13 cellular contexts compared by ENCODE assay signal in the genomic region with DNA sequence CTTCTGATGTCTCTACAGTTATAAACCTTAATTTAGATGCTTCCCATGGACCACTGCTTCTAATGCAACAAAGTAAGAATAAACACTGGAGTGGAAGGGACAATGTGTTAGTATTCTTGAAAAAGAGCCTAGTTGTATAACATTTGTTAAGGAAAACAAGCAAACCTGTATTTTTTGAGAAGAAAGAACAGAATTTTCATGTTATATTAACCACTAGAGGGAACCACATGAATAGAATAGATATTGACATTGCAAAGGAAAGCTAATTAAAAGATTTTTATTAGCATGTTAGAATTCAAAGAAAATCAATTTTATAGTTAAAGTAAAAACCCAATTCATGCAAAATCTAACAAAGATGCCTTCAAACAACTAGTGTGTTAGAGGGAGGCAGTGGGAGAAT.
DNase-seq lines count a peak whose midpoint lies in the region; ATAC-seq and TF ChIP-seq lines count a peak whose summit lies in the region.
"Had no signal": no experiment of that assay in that cellular context is flagged by ENCODE, and none has a peak within 500 bp of the region (broad histone marks: within the 10 kb centered on the region; RNA-seq: fewer than 3 reads in every experiment).

No MANE protein-coding gene starts in this region.

- TF ChIP-seq CTCF in cardiac fibroblast (IDR thresholded peaks at IDR 0.05; ENCODE audit: low read depth, low read length) (no peak), osteoblast (IDR thresholded peaks at IDR 0.05; ENCODE audit: extremely low read depth, low read depth, low read length) (peak; percentile 30)

- no peaks in the 10 kb centered on the region for H3K9me3 ChIP-seq in osteoblast (ENCODE audit: low read depth, low read length)

- no peak overlapping the region for H3K4me3 ChIP-seq in cardiac fibroblast (replicated peaks in 1 of 2; ENCODE audit: low read depth in 2 of 2, low read length in 2 of 2)
- no peak overlapping the region for H3K4me3 ChIP-seq in osteoblast (ENCODE audit: insufficient read depth, low read length)

- DNase-seq in DMS53 (lab: John Stamatoyannopoulos, UW), result peak; percentile 10
- DNase-seq in DMS53 treated with DMSO at 0.1 percent for 48 hours (lab: John Stamatoyannopoulos, UW; ENCODE audit: unreplicated experiment), result no peak
- peak; percentile 2 for DNase-seq in M059J (ENCODE audit: low read depth)
- peak; percentile 2 to 8 for DNase-seq in cardiac fibroblast (ENCODE audit: low read depth in 2 of 2)
- no peak for DNase-seq in osteoblast (ENCODE audit: insufficient read length, low spot score, missing footprints)
- no peak for DNase-seq in activated naive CD4-positive, alpha-beta T cell treated with anti-CD3 and anti-CD28 coated beads, Interleukin-2, amount 50 U/mL, for 16 hours
- DNase-seq: activated CD4-positive, alpha-beta T cell treated with anti-CD3 and anti-CD28 coated beads, Interleukin-2, amount 50 U/mL, for 4 hours; activated naive CD4-positive, alpha-beta T cell treated with anti-CD3 and anti-CD28 coated beads for 36 hours; NCI-H345; SHP77 treated with DMSO at 0.1 percent for 48 hours; stimulated activated CD4-positive, alpha-beta T cell treated with anti-CD3 and anti-CD28 coated beads, Interleukin-2, amount 100 ng/mL, for 24 hours had no signal

- no peak overlapping the region for H3K27ac ChIP-seq in osteoblast (ENCODE audit: low read depth, low read length)

- ATAC-seq in GM19023 (IDR thresholded peaks at IDR 0.05; ENCODE audit: unreplicated experiment), result no peak
- ATAC-seq in GM21528 (IDR thresholded peaks at IDR 0.05; ENCODE audit: low FRiP score, unreplicated experiment), result no peak

- H4K20me1 ChIP-seq in osteoblast (ENCODE audit: insufficient read depth, low read length), result no peaks in the 10 kb centered on the region

- no peaks in the 10 kb centered on the region for H3K36me3 ChIP-seq in osteoblast (ENCODE audit: insufficient read depth, low read length)

- H3K79me2 ChIP-seq in osteoblast (ENCODE audit: insufficient read depth, low read length), result no peaks in the 10 kb centered on the region

- no peak overlapping the region for H3K4me2 ChIP-seq in osteoblast (ENCODE audit: insufficient read depth, low read length)

- no peaks in the 10 kb centered on the region for H3K4me1 ChIP-seq in osteoblast (ENCODE audit: insufficient read depth, low read length)

- H3K27me3 ChIP-seq in osteoblast (ENCODE audit: insufficient read depth, low read length), result no peaks in the 10 kb centered on the region

- H2AFZ ChIP-seq in osteoblast (ENCODE audit: low read length), result no peak overlapping the region

Comparison
In these comparisons a context has a peak if more than half of its experiments do, and no peak if none do; other contexts are left out.
1. DNase-seq: peak in DMS53 (single experiment), M059J (single experiment) and cardiac fibroblast (2 of 2); none in DMS53 treated with DMSO at 0.1 percent for 48 hours (single experiment), osteoblast (single experiment) and activated naive CD4-positive, alpha-beta T cell treated with anti-CD3 and anti-CD28 coated beads, Interleukin-2, amount 50 U/mL, for 16 hours (single experiment).